Comparison of ENCODE assay signal across 8 cellular contexts in genomic region chr7:6516387-6516983, GRCh38. TPM values are rescaled to one million over a fixed set of nuclear protein-coding genes. Genes with fewer than 3 reads are reported as not detected.
DNase-seq lines count a peak whose midpoint lies in the region; ATAC-seq, FAIRE-seq and TF ChIP-seq lines count a peak whose summit lies in the region.

No MANE protein-coding gene starts in this region.

- H3K9ac ChIP-seq in SK-N-MC (ENCODE audit: insufficient read length): no peak overlapping the region

- H3K4me3 ChIP-seq in A549 (no peak overlapping the region), SK-N-MC (peak overlapping the region; percentile 41), tibial artery (peak overlapping the region; percentile 1 to 33)

- H3K4me1 Mint-ChIP-seq in osteocyte (ENCODE audit: unreplicated experiment): peaks cover 4% of the 10 kb centered on the region

- no peaks in the 10 kb centered on the region for H3K36me3 Mint-ChIP-seq in activated naive CD4-positive, alpha-beta T cell treated with anti-CD3 and anti-CD28 coated beads, Interleukin-2, amount 50 U/mL, for 72 hours
- H3K36me3 Mint-ChIP-seq in osteocyte (ENCODE audit: unreplicated experiment): no peaks in the 10 kb centered on the region

- H3K9me3 ChIP-seq in A549 (peaks cover 3% of the 10 kb centered on the region; the same call in 1 of the 3 replicates), SK-N-MC (ENCODE audit: low read depth, low read length) (no peaks in the 10 kb centered on the region), tibial artery (no peaks in the 10 kb centered on the region)

- WGBS in A549 (ENCODE audit: missing lambda C conversion rate): 30% methylated on average over 17 of the region's 17 CpGs

- H3K27me3 Mint-ChIP-seq in osteocyte (ENCODE audit: unreplicated experiment): no peaks in the 10 kb centered on the region

- no peak overlapping the region for H3K27ac Mint-ChIP-seq in activated naive CD4-positive, alpha-beta T cell treated with anti-CD3 and anti-CD28 coated beads, Interleukin-2, amount 50 U/mL, for 72 hours
- H3K27ac Mint-ChIP-seq in osteocyte (ENCODE audit: unreplicated experiment): no peak overlapping the region

- TF ChIP-seq CTCF in A549 (IDR thresholded peaks at IDR 0.05): peak; percentile 91
- TF ChIP-seq CTCF in osteocyte (IDR thresholded peaks at IDR 0.05): peak; percentile 84
- TF ChIP-seq CTCF in tibial artery (IDR thresholded peaks at IDR 0.05): peak; percentile 79 to 82

- POLR2A ChIA-PET in A549 (lab: Yijun Ruan, JAX): interaction anchor here (0.7 kb wide), 1 partner anchor 58 kb away, joined by 3 read pairs; no protein-coding TSS in a partner anchor

- peak overlapping the region in 1 of 2 experiments; percentile 44; a peak in 1 of 6 replicates for H3K27ac ChIP-seq in A549
- no peak overlapping the region for H3K27ac ChIP-seq in SK-N-MC
- H3K27ac ChIP-seq in tibial artery: no peak overlapping the region

- H3K27me3 ChIP-seq in tibial artery: peaks cover 0 to 21% of the 10 kb centered on the region in 2 donors

- no peak for TF ChIP-seq EP300 in A549 (IDR thresholded peaks at IDR 0.05)

- CTCF ChIA-PET in A549 (lab: Yijun Ruan, JAX): interaction anchor here (0.6 to 3.7 kb wide), 27 partner anchors 16 to 660 kb away, joined by 3 to 27 read pairs (median 5); partner anchors contain the start of genes INTS15 and ZDHHC4

- TF ChIP-seq POLR2A in A549 (IDR thresholded peaks at IDR 0.05; ENCODE audit: low read length): no peak

- no peaks in the 10 kb centered on the region for H3K36me3 ChIP-seq in SK-N-MC (ENCODE audit: insufficient read depth, low read length)
- H3K36me3 ChIP-seq in tibial artery: no peaks in the 10 kb centered on the region

- DNase-seq in A549 (ENCODE audit: low read depth in 1 of 2, low spot score in 1 of 2) (peak; percentile 73 to 88), MV-4-11 (lab: John Stamatoyannopoulos, UW) (peak; percentile 63), SK-N-MC (ENCODE audit: low read depth, low spot score) (peak; percentile 18), head of caudate nucleus (peak; percentile 72 to 94 (median 86)), osteocyte (ENCODE audit: extremely low spot score, unreplicated experiment) (peak; percentile 94), tibial artery (peak; percentile 87 to 89)
- DNase-seq in activated naive CD4-positive, alpha-beta T cell treated with anti-CD3 and anti-CD28 coated beads, Interleukin-2, amount 50 U/mL, for 72 hours (ENCODE audit: low spot score in 2 of 2): peak; percentile 66 to 80

- peak; percentile 98 for FAIRE-seq in A549 (lab: Jason Lieb, UNC)

- H3K4me3 Mint-ChIP-seq in osteocyte (ENCODE audit: unreplicated experiment): no peak overlapping the region

- peak; percentile 79 to 87 for TF ChIP-seq RAD21 in A549 (conservative IDR thresholded peaks at IDR 0.05 in 1 of 2, IDR thresholded peaks at IDR 0.05 in 1 of 2)

- intact Hi-C loops in head of caudate nucleus (cut with DNase I) (no loop called here), tibial artery (cut with DNase I; ENCODE audit: low total_unique reads) (no loop called here)

- H3K4me1 ChIP-seq in A549 (0 out of 3 replicates have a peak, but pooled peaks cover 2% of the 10 kb centered on the region), tibial artery (peaks cover 0 to 4% (median 4%) of the 10 kb centered on the region in 4 donors)

- H3K4me2 ChIP-seq in A549: peak overlapping the region; percentile 61

- H3K9me3 Mint-ChIP-seq in activated naive CD4-positive, alpha-beta T cell treated with anti-CD3 and anti-CD28 coated beads, Interleukin-2, amount 50 U/mL, for 72 hours: no peaks in the 10 kb centered on the region
- no peaks in the 10 kb centered on the region for H3K9me3 Mint-ChIP-seq in osteocyte (ENCODE audit: unreplicated experiment)

- ATAC-seq in A549 (peak; percentile 89 to 97), GM18511 (IDR thresholded peaks at IDR 0.05; ENCODE audit: unreplicated experiment) (peak; percentile 79)
- peak; percentile 80 to 87 for ATAC-seq in activated naive CD4-positive, alpha-beta T cell treated with anti-CD3 and anti-CD28 coated beads, Interleukin-2, amount 50 U/mL, for 72 hours

TF ChIP-seq in A549, 52 proteins besides CTCF, POLR2A, EP300 and RAD21:
- TF ChIP-seq ELK1 (IDR thresholded peaks at IDR 0.05; ENCODE audit: low read depth, low read length) (no peak), HEYL (CRISPR knock-in tag; IDR thresholded peaks at IDR 0.05) (no peak), SMC3 (IDR thresholded peaks at IDR 0.05) (peak; percentile 71)
- TF ChIP-seq, protein P1, sequence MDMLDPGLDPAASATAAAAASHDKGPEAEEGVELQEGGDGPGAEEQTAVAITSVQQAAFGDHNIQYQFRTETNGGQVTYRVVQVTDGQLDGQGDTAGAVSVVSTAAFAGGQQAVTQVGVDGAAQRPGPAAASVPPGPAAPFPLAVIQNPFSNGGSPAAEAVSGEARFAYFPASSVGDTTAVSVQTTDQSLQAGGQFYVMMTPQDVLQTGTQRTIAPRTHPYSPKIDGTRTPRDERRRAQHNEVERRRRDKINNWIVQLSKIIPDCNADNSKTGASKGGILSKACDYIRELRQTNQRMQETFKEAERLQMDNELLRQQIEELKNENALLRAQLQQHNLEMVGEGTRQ (IDR thresholded peaks at IDR 0.05): peak; percentile 36

RNA-seq across cellular contexts. Expression of gene KDELR2, which starts 32.5 kb away (rescaled TPM):
- polyA plus RNA-seq in A549 (2011; rRNA removed) (172 and 192 TPM in 2 replicates), A549 (2017; fragmentation: RNase III; extraction: RNeasy Plus Mini Kit Qiagen cat#74134 plus additional on column Dnase treatment) (135 to 142 TPM (median 136 TPM) in 3 replicates)
- polyA plus RNA-seq in A549 (2012; cell fraction: cytosol; rRNA removed): 74.8 and 91.9 TPM in 2 replicates
- 37.1 and 58.4 TPM in 2 replicates for polyA plus RNA-seq in A549 (2012; cell fraction: nucleus; rRNA removed)
- polyA minus RNA-seq in A549 (2011; rRNA and poly(A)+ RNA removed): 102 and 122 TPM in 2 replicates
- 10 to 100 TPM; 55.9 to 59.7 TPM for total RNA-seq in activated naive CD4-positive, alpha-beta T cell treated with anti-CD3 and anti-CD28 coated beads, Interleukin-2, amount 50 U/mL, for 72 hours
- total RNA-seq in osteocyte: 196 and 197 TPM in 2 replicates

RNA-seq across cellular contexts. Expression of gene GRID2IP, which starts 34.8 kb away (rescaled TPM):
- polyA plus RNA-seq in A549 (2011; rRNA removed) (0.03 TPM in 1 of 2 replicates, not detected in the other), A549 (2017; fragmentation: RNase III; extraction: RNeasy Plus Mini Kit Qiagen cat#74134 plus additional on column Dnase treatment) (0.03 TPM in 1 of 3 replicates, not detected in the others)
- 0.01 TPM in 1 of 2 replicates, not detected in the other for polyA plus RNA-seq in A549 (2012; cell fraction: cytosol; rRNA removed)
- 0.02 TPM in 1 of 2 replicates, not detected in the other for polyA plus RNA-seq in A549 (2012; cell fraction: nucleus; rRNA removed)
- polyA minus RNA-seq in A549 (2011; rRNA and poly(A)+ RNA removed): not detected in 2 replicates
- total RNA-seq in activated naive CD4-positive, alpha-beta T cell treated with anti-CD3 and anti-CD28 coated beads, Interleukin-2, amount 50 U/mL, for 72 hours: under 1 TPM; 0.21 to 0.30 TPM
- total RNA-seq in osteocyte: 0.10 and 0.13 TPM in 2 replicates

Comparison
In these comparisons a context has a peak if more than half of its experiments do, and no peak if none do; other contexts are left out.
1. DNase-seq: peak in every context shown above with its lines; median percentile 94 in osteocyte; 88 in tibial artery; 86 in head of caudate nucleus; 80 in A549; 73 in activated naive CD4-positive, alpha-beta T cell treated with anti-CD3 and anti-CD28 coated beads, Interleukin-2, amount 50 U/mL, for 72 hours; 63 in MV-4-11; 18 in SK-N-MC.